14 cellular contexts compared by ENCODE assay signal in the genomic region with DNA sequence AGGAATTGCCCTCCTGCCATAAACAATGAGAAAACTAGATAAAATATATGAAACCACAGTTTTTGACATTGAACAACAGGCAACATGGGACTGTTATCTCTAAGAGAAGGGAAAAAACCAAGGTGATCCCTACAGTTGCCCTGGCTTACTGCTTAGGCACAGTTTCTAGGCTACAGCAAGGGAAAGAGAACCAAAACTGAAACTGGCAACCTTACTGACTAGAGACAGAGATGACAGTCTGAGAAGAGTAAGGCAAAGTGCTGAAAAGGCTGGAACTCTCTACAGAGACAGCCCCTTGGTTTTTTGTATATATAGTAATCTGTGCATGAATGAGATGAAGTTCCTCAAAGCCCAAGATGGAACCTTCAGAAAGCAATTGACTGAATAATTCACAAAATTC. TPM values are rescaled to one million over a fixed set of nuclear protein-coding genes. Genes with fewer than 3 reads are reported as not detected.
DNase-seq lines count a peak whose midpoint lies in the region; ATAC-seq and TF ChIP-seq lines count a peak whose summit lies in the region.
"Had no signal": no experiment of that assay in that cellular context is flagged by ENCODE, and none has a peak within 500 bp of the region (broad histone marks: within the 10 kb centered on the region; RNA-seq: fewer than 3 reads in every experiment).

No MANE protein-coding gene starts in this region.

- no peak for DNase-seq in activated CD4-positive, CD25-positive, alpha-beta regulatory T cell treated with anti-CD3 and anti-CD28 coated beads, Interleukin-2, amount 50 U/mL, for 72 hours
- no peak for DNase-seq in activated naive CD8-positive, alpha-beta T cell treated with anti-CD3 and anti-CD28 coated beads, Interleukin-2, amount 10 ng/mL, durations not matched to agents 7 days and 5 days
- DNase-seq in smooth muscle cell (lab: John Stamatoyannopoulos, UW; ENCODE audit: unreplicated experiment) = no peak
- no peak for DNase-seq in ascending aorta (ENCODE audit: low spot score in 2 of 2)
- DNase-seq in kidney tubule cell (ENCODE audit: low spot score) = no peak
- DNase-seq: glutamatergic neuron, NCI-H2171, small intestine had no signal

- no peak overlapping the region for H3K9ac ChIP-seq in smooth muscle cell (ENCODE audit: low read depth)

- peak overlapping the region; percentile 62 for H3K27ac Mint-ChIP-seq in activated naive CD8-positive, alpha-beta T cell treated with anti-CD3 and anti-CD28 coated beads, Interleukin-2, amount 10 ng/mL, durations not matched to agents 7 days and 5 days
- H3K27ac Mint-ChIP-seq: type B pancreatic cell had no signal

- H3K4me3 Mint-ChIP-seq in activated naive CD8-positive, alpha-beta T cell treated with anti-CD3 and anti-CD28 coated beads, Interleukin-2, amount 10 ng/mL, durations not matched to agents 7 days and 5 days = no peak overlapping the region
- H3K4me3 Mint-ChIP-seq: type B pancreatic cell had no signal

- no peaks in the 10 kb centered on the region for H3K4me1 ChIP-seq in smooth muscle cell (ENCODE audit: low read depth)
- no peaks in the 10 kb centered on the region for H3K4me1 ChIP-seq in ascending aorta

- H3K4me2 ChIP-seq in smooth muscle cell = no peak overlapping the region

- intact Hi-C loops in ascending aorta (cut with DNase I) = no loop called here

- no peak overlapping the region for H3K27ac ChIP-seq in smooth muscle cell (ENCODE audit: low read depth)
- no peak overlapping the region for H3K27ac ChIP-seq in ascending aorta
- H3K27ac ChIP-seq: 22Rv1 had no signal

- ATAC-seq in activated CD4-positive, CD25-positive, alpha-beta regulatory T cell treated with anti-CD3 and anti-CD28 coated beads, Interleukin-2, amount 50 U/mL, for 24 hours = peak; percentile 60 to 71
- ATAC-seq in GM21423 (IDR thresholded peaks at IDR 0.05; ENCODE audit: unreplicated experiment) = peak; percentile 84
- peak; percentile 67 for ATAC-seq in HG03354 (IDR thresholded peaks at IDR 0.05; ENCODE audit: poor library complexity, severe bottlenecking, unreplicated experiment)
- peak; percentile 75 for ATAC-seq in activated naive CD8-positive, alpha-beta T cell treated with anti-CD3 and anti-CD28 coated beads, Interleukin-2, amount 10 ng/mL, durations not matched to agents 7 days and 5 days (ENCODE audit: low read depth)
- ATAC-seq: Panc1 had no signal

- H3K36me3 ChIP-seq in smooth muscle cell (ENCODE audit: low read depth) = peaks cover 17% of the 10 kb centered on the region
- peaks cover 66 to 86% of the 10 kb centered on the region in 2 donors for H3K36me3 ChIP-seq in ascending aorta

- no peak overlapping the region for H2AFZ ChIP-seq in smooth muscle cell (ENCODE audit: low read depth)

- H3K4me3 ChIP-seq in smooth muscle cell (no peak overlapping the region), ascending aorta (no peak overlapping the region)

- no peaks in the 10 kb centered on the region for H3K27me3 Mint-ChIP-seq in activated naive CD8-positive, alpha-beta T cell treated with anti-CD3 and anti-CD28 coated beads, Interleukin-2, amount 10 ng/mL, durations not matched to agents 7 days and 5 days
- H3K27me3 Mint-ChIP-seq: type B pancreatic cell had no signal

- TF ChIP-seq CTCF in smooth muscle cell (IDR thresholded peaks at IDR 0.05; ENCODE audit: borderline replicate concordance, insufficient read depth, poor library complexity, severe bottlenecking) = no peak
- no peak for TF ChIP-seq CTCF in ascending aorta (IDR thresholded peaks at IDR 0.05)

- no peaks in the 10 kb centered on the region for H3K9me3 Mint-ChIP-seq in activated naive CD8-positive, alpha-beta T cell treated with anti-CD3 and anti-CD28 coated beads, Interleukin-2, amount 10 ng/mL, durations not matched to agents 7 days and 5 days
- H3K9me3 Mint-ChIP-seq: type B pancreatic cell had no signal

- POLR2A ChIA-PET in activated naive CD8-positive, alpha-beta T cell treated with anti-CD3 and anti-CD28 coated beads, Interleukin-2, amount 10 ng/mL, durations not matched to agents 7 days and 5 days (lab: Charles Lee) = no interaction called here

- H3K79me2 ChIP-seq in smooth muscle cell (ENCODE audit: low read depth) = no peaks in the 10 kb centered on the region

- H3K4me1 Mint-ChIP-seq in activated naive CD8-positive, alpha-beta T cell treated with anti-CD3 and anti-CD28 coated beads, Interleukin-2, amount 10 ng/mL, durations not matched to agents 7 days and 5 days = peaks cover 18% of the 10 kb centered on the region

- H3K9me3 ChIP-seq in smooth muscle cell (replicated peaks; ENCODE audit: low read depth) (no peaks in the 10 kb centered on the region), ascending aorta (no peaks in the 10 kb centered on the region)

- peaks cover 33% of the 10 kb centered on the region for H3K36me3 Mint-ChIP-seq in activated naive CD8-positive, alpha-beta T cell treated with anti-CD3 and anti-CD28 coated beads, Interleukin-2, amount 10 ng/mL, durations not matched to agents 7 days and 5 days

- no peaks in the 10 kb centered on the region for H3K27me3 ChIP-seq in smooth muscle cell (ENCODE audit: low read depth)
- H3K27me3 ChIP-seq in ascending aorta = no peaks in the 10 kb centered on the region

- H4K20me1 ChIP-seq in smooth muscle cell (ENCODE audit: low read depth) = no peaks in the 10 kb centered on the region

- no peaks in the 10 kb centered on the region for H3F3A ChIP-seq in smooth muscle cell (ENCODE audit: low read depth)

RNA-seq across cellular contexts. Expression of a gene that starts 36.2 kb away (rescaled TPM):
- total RNA-seq in activated naive CD8-positive, alpha-beta T cell treated with anti-CD3 and anti-CD28 coated beads, Interleukin-2, amount 10 ng/mL, durations not matched to agents 7 days and 5 days = 1 to 10 TPM; 1.3 to 1.5 TPM
- 4.0 and 4.3 TPM in 2 replicates for total RNA-seq in smooth muscle cell
- 5.4 and 7.7 TPM in 2 replicates for polyA plus RNA-seq in smooth muscle cell
- total RNA-seq in ascending aorta = 3.5 TPM

RNA-seq across cellular contexts. Expression of a gene that starts 50.2 kb away (rescaled TPM):
- 10 to 100 TPM; 63.0 to 70.8 TPM for total RNA-seq in activated naive CD8-positive, alpha-beta T cell treated with anti-CD3 and anti-CD28 coated beads, Interleukin-2, amount 10 ng/mL, durations not matched to agents 7 days and 5 days
- total RNA-seq in smooth muscle cell = 43.1 and 54.3 TPM in 2 replicates
- 16.5 and 17.9 TPM in 2 replicates for polyA plus RNA-seq in smooth muscle cell
- total RNA-seq in ascending aorta = 33.4 TPM
